23 cellular contexts compared by ENCODE assay signal in genomic region chr5:159345336-159345735, GRCh38. TPM values are rescaled to one million over a fixed set of nuclear protein-coding genes. Genes with fewer than 3 reads are reported as not detected.
DNase-seq lines count a peak whose midpoint lies in the region; ATAC-seq and TF ChIP-seq lines count a peak whose summit lies in the region.
"Had no signal": no experiment of that assay in that cellular context is flagged by ENCODE, and none has a peak within 500 bp of the region (broad histone marks: within the 10 kb centered on the region; RNA-seq: fewer than 3 reads in every experiment).

No MANE protein-coding gene starts in this region.

- peaks cover 0 to 11% of the 10 kb centered on the region in 2 donors for H3K9me3 ChIP-seq in right atrium auricular region
- H3K9me3 ChIP-seq: psoas muscle, suprapubic skin had no signal

- no peak overlapping the region for H3K27ac ChIP-seq in right atrium auricular region
- H3K27ac ChIP-seq: psoas muscle, suprapubic skin had no signal

- intact Hi-C loops in left ventricle myocardium superior (cut with micrococcal nuclease), result no loop called here

- ATAC-seq in left ventricle myocardium superior (peak; percentile 56), left lobe of liver (peak; percentile 22), GM19467 (IDR thresholded peaks at IDR 0.05; ENCODE audit: unreplicated experiment) (no peak), GM18505 (IDR thresholded peaks at IDR 0.05; ENCODE audit: unreplicated experiment) (no peak), GM18511 (IDR thresholded peaks at IDR 0.05; ENCODE audit: unreplicated experiment) (no peak)
- ATAC-seq: HCT116, PC-3 had no signal

- TF ChIP-seq POLR2A in GM18505 (IDR thresholded peaks at IDR 0.05; ENCODE audit: borderline replicate concordance, extremely low read depth, insufficient read depth, insufficient read length), result no peak

- H3K27me3 ChIP-seq in right atrium auricular region, result no peaks in the 10 kb centered on the region
- H3K27me3 ChIP-seq: suprapubic skin had no signal

- no peak for TF ChIP-seq CTCF in right atrium auricular region (IDR thresholded peaks at IDR 0.05)

- no peak for DNase-seq in left ventricle myocardium superior
- no peak for DNase-seq in right atrium auricular region (ENCODE audit: low spot score)
- peak; percentile 29 for DNase-seq in SKM-1 treated with dmso at 0.1 percent for 144 hours (lab: John Stamatoyannopoulos, UW; ENCODE audit: unreplicated experiment)
- DNase-seq in left lobe of liver (ENCODE audit: low spot score), result no peak
- no peak for DNase-seq in occipital lobe (lab: John Stamatoyannopoulos, UW)
- DNase-seq: activated CD4-positive, CD25-positive, alpha-beta regulatory T cell treated with anti-CD3 and anti-CD28 coated beads, Interleukin-2, amount 50 U/mL, for 72 hours; cortex of kidney; DMS153; GF-D8; NCI-H1092; NCI-H526; PC-3; psoas muscle; T-helper 9 cell had no signal

- H3K36me3 ChIP-seq in right atrium auricular region, result no peaks in the 10 kb centered on the region
- H3K36me3 ChIP-seq: suprapubic skin had no signal

- H3K4me3 ChIP-seq in right atrium auricular region, result no peak overlapping the region
- H3K4me3 ChIP-seq: psoas muscle, suprapubic skin had no signal

- peaks cover 0 to 10% of the 10 kb centered on the region in 2 donors for H3K4me1 ChIP-seq in right atrium auricular region
- H3K4me1 ChIP-seq: psoas muscle had no signal

RNA-seq across cellular contexts. Expression of gene IL12B, which starts 15.0 kb away (rescaled TPM):
- not detected for total RNA-seq in left ventricle myocardium superior
- total RNA-seq in right atrium auricular region, result not detected
- not detected for total RNA-seq in left lobe of liver
- total RNA-seq in occipital lobe, result not detected
- total RNA-seq: activated T-helper 2 cell treated with anti-CD3 and anti-CD28 coated beads, Interferon-gamma antibody, Interleukin-2, Interleukin-4, amounts not matched to agents 10 μg/mL and 5 μg/mL and 100 μg/mL, durations not matched to agents 14 hours and 24 hours and 36 hours; CD4-positive, CD25-positive, alpha-beta regulatory T cell; mesenteric fat pad; PC-3; psoas muscle; SK-MEL-5; suprapubic skin had no signal

Comparison
In these comparisons a context has a peak if more than half of its experiments do, and no peak if none do; other contexts are left out.
1. ATAC-seq: peak in left ventricle myocardium superior (single experiment) and left lobe of liver (single experiment); none in GM19467 (single experiment), GM18505 (single experiment) and GM18511 (single experiment).